ENCODE assay signal across 15 cellular contexts in the genomic region with DNA sequence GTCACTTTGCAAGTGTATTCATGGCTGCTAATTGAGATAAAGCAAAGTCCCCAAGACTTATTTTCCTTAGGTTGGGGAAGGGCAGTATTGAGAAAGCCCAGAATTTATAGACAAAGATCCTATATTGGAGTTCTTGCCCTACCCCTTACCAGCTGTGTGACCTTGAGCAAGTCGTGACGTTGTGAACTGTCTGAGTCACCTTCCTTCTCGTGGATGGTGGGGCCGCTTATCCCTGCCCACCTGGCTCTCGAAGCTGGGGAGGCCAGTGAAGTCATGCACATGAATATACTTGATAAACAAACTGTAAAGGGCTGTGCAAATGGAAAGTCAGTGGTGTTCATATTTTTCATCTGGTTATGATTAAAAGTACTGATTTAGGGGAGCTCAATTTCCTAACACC.
DNase-seq lines count a peak whose midpoint lies in the region; ATAC-seq and TF ChIP-seq lines count a peak whose summit lies in the region.
"Had no signal": no experiment of that assay in that cellular context is flagged by ENCODE, and none has a peak within 500 bp of the region (broad histone marks: within the 10 kb centered on the region; RNA-seq: fewer than 3 reads in every experiment).

No MANE protein-coding gene starts in this region.

- peak; percentile 79 for DNase-seq in NCI-H510A treated with DMSO at 0.1 percent for 48 hours (lab: John Stamatoyannopoulos, UW)
- DNase-seq in NCI-H510A (lab: John Stamatoyannopoulos, UW): no peak
- DNase-seq in adrenal gland: peak; percentile 59 to 74 (median 72)
- peak; percentile 60 for DNase-seq in glomerular endothelial cell (ENCODE audit: extremely low read depth, low read depth, low spot score)
- peak; percentile 25 to 59 for DNase-seq in thyroid gland
- no peak for DNase-seq in LoVo (ENCODE audit: low spot score)
- no peak for DNase-seq in globus pallidus (ENCODE audit: low spot score)
- DNase-seq: cerebellar nuclear complex, foreskin melanocyte, NCI-H1048 had no signal

- H3K4me1 ChIP-seq in adrenal gland (replicated peaks in 1 of 2): peaks cover 6 to 26% of the 10 kb centered on the region in 2 donors
- peaks cover 78 to 79% of the 10 kb centered on the region in 2 donors for H3K4me1 ChIP-seq in thyroid gland

- TF ChIP-seq POLR2A in adrenal gland (IDR thresholded peaks at IDR 0.05) (no peak), thyroid gland (IDR thresholded peaks at IDR 0.05) (no peak)

- H3K27me3 ChIP-seq in adrenal gland (no peaks in the 10 kb centered on the region), thyroid gland (no peaks in the 10 kb centered on the region)
- H3K27me3 ChIP-seq: pancreas, suprapubic skin had no signal

- H3K9me3 ChIP-seq in adrenal gland (replicated peaks in 1 of 3) (no peaks in the 10 kb centered on the region), thyroid gland (no peaks in the 10 kb centered on the region)
- H3K9me3 ChIP-seq: pancreas, suprapubic skin had no signal

- intact Hi-C loops in adrenal gland (cut with DNase I) (no loop called here), thyroid gland (cut with DNase I) (loop anchor here (10.0 kb wide), 1 partner anchor 62 kb away; no protein-coding TSS in a partner anchor)

- peak overlapping the region in 3 of 5 donors; percentile 39 to 67 (median 54) for H3K27ac ChIP-seq in adrenal gland
- peak overlapping the region; percentile 100 for H3K27ac ChIP-seq in thyroid gland
- H3K27ac ChIP-seq: HL-60, pancreas had no signal

- no peak overlapping the region for H3K4me3 ChIP-seq in adrenal gland
- H3K4me3 ChIP-seq in thyroid gland (replicated peaks in 1 of 3): no peak overlapping the region
- H3K4me3 ChIP-seq: pancreas, suprapubic skin had no signal

- 25 to 43% (median 38%) methylated on average over 4 to 5 of the region's 5 CpGs for WGBS in adrenal gland, 4 donors
- 47 to 65% methylated on average over 5 of the region's 5 CpGs for WGBS in thyroid gland, 2 donors

- H3K36me3 ChIP-seq in adrenal gland (replicated peaks in 1 of 2): no peaks in the 10 kb centered on the region
- H3K36me3 ChIP-seq in thyroid gland: no peaks in the 10 kb centered on the region
- H3K36me3 ChIP-seq: pancreas, suprapubic skin had no signal

- TF ChIP-seq CTCF in adrenal gland (IDR thresholded peaks at IDR 0.05) (no peak), thyroid gland (IDR thresholded peaks at IDR 0.05) (no peak)

- no peak for ATAC-seq in GM18867 (IDR thresholded peaks at IDR 0.05; ENCODE audit: unreplicated experiment)
- ATAC-seq: left lobe of liver, pancreas had no signal

Comparison
In these comparisons a context has a peak if more than half of its experiments do, and no peak if none do; other contexts are left out.
1. DNase-seq: peak in NCI-H510A treated with DMSO at 0.1 percent for 48 hours (single experiment), adrenal gland (7 of 7), glomerular endothelial cell (single experiment) and thyroid gland (2 of 2); none in NCI-H510A (single experiment), LoVo (single experiment) and globus pallidus (single experiment).